ENCODE assay signal across 8 cellular contexts in the genomic region with DNA sequence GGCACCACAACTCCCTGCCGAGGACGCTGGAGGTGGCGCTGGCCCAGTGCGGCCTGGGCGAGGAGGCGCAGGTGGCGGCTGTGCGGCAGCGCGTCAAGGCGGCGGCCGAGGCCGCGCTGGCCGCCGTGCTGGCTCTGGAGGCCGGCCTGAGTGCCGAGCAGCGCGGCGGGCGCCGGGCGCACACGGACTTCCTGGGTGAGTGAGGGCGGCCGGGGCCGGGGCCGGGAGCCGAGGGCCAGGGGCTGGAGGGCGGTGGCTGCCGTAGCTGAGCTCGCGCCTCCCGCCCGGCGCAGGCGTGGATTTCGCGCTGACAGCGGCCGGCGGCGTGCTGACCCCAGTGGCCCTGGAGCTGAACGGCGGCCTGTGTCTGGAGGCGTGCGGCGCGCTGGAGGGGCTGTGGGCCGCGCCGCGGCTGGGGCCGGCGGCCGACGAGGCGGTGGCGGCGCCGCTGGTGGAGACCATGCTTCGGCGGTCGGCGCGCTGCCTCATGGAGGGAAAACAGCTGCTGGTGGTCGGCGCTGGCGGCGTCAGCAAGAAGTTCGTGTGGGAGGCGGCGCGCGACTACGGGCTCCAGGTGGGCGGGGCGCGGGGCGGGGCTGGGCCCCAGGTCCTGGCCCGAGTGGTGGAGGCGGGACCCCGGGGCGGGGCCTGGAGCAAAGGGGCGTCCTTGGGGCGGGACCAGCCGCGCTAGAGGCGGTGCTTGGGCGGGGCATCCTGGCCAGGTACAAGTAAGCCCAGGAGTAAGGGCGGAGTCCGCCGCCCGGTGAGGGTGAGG. TPM values are rescaled to one million over a fixed set of nuclear protein-coding genes. Genes with fewer than 3 reads are reported as not detected.
DNase-seq lines count a peak whose midpoint lies in the region; ATAC-seq and TF ChIP-seq lines count a peak whose summit lies in the region.

No MANE protein-coding gene starts in this region.

- peaks cover 27% of the 10 kb centered on the region for H3K36me3 Mint-ChIP-seq in Caco-2 (ENCODE audit: insufficient read depth, unreplicated experiment)

- no peaks in the 10 kb centered on the region for H4K20me1 ChIP-seq in OCI-LY1 (ENCODE audit: insufficient read depth, low read length)

- no TSS peak for BruUV-seq in Caco-2 (replicated peaks; lab: Mats Ljungman, UMichigan)

- no peaks in the 10 kb centered on the region for H3K36me3 ChIP-seq in Caco-2 (ENCODE audit: control insufficient read depth, insufficient read depth, low read length)
- H3K36me3 ChIP-seq in OCI-LY1 (ENCODE audit: insufficient read depth, low read length), result no peaks in the 10 kb centered on the region
- H3K36me3 ChIP-seq in mucosa of descending colon (ENCODE audit: low read depth), result peaks cover 3% of the 10 kb centered on the region

- no peaks in the 10 kb centered on the region for H3K27me3 Mint-ChIP-seq in Caco-2 (ENCODE audit: insufficient read depth, unreplicated experiment)

- H3K4me1 ChIP-seq in Caco-2 (peaks cover 13% of the 10 kb centered on the region), OCI-LY1 (ENCODE audit: insufficient read depth, low read length, severe bottlenecking) (peaks cover 46% of the 10 kb centered on the region), mucosa of descending colon (ENCODE audit: low read depth) (peaks cover 22% of the 10 kb centered on the region)

- H3K4me1 Mint-ChIP-seq in Caco-2 (ENCODE audit: low read depth, unreplicated experiment), result peaks cover 32% of the 10 kb centered on the region

- peak overlapping the region; percentile 68 for H3K27ac Mint-ChIP-seq in Caco-2 (ENCODE audit: unreplicated experiment)

- TF ChIP-seq CTCF in Caco-2 (IDR thresholded peaks at IDR 0.05; ENCODE audit: insufficient read depth in 1 of 2, low read depth in 1 of 2, low read length in 1 of 2, severe bottlenecking in 1 of 2, unreplicated experiment in 1 of 2), result no peak
- no peak for TF ChIP-seq CTCF in OCI-LY1 (IDR thresholded peaks at IDR 0.05; ENCODE audit: low read length)
- TF ChIP-seq CTCF in mucosa of descending colon (IDR thresholded peaks at IDR 0.05), result peak; percentile 6

- H2AFZ ChIP-seq in OCI-LY1 (ENCODE audit: low read length), result no peak overlapping the region

- H3K4me3 ChIP-seq in Caco-2 (ENCODE audit: low read depth, low read length), result peak overlapping the region; percentile 59
- peak overlapping the region; percentile 56 for H3K4me3 ChIP-seq in OCI-LY1 (ENCODE audit: low read depth, low read length, poor library complexity, severe bottlenecking)
- peak overlapping the region; percentile 34 for H3K4me3 ChIP-seq in mucosa of descending colon

- no peaks in the 10 kb centered on the region for H3K9me3 ChIP-seq in Caco-2
- H3K9me3 ChIP-seq in OCI-LY1 (ENCODE audit: low read length), result no peaks in the 10 kb centered on the region
- no peaks in the 10 kb centered on the region for H3K9me3 ChIP-seq in mucosa of descending colon

- no peaks in the 10 kb centered on the region for H3F3A ChIP-seq in OCI-LY1 (ENCODE audit: insufficient read depth, low read length)

- intact Hi-C loops in Caco-2 (cut with micrococcal nuclease; ENCODE audit: unreplicated experiment) (loop anchor here (1.0 to 2.0 kb wide), 4 partner anchors 9 to 48 kb away; partner anchors contain the start of gene TMEM134), mucosa of descending colon (cut with DNase I, micrococcal nuclease) (no loop called here)

- peak; percentile 81 for ATAC-seq in GM21447 (IDR thresholded peaks at IDR 0.05; ENCODE audit: unreplicated experiment)
- ATAC-seq in mucosa of descending colon, result peak; percentile 95

- POLR2A ChIA-PET in Caco-2 (lab: Charles Lee), result interaction anchor here (0.5 to 1.7 kb wide), 9 partner anchors 14 to 72 kb away, joined by 3 to 18 read pairs (median 6); partner anchors contain the start of genes AIP, CORO1B, POLD4 and PPP1CA

- H3K27me3 ChIP-seq in Caco-2 (replicated peaks; ENCODE audit: control insufficient read depth, insufficient read depth, low read length) (no peaks in the 10 kb centered on the region), OCI-LY1 (ENCODE audit: insufficient read depth, low read length) (no peaks in the 10 kb centered on the region)

- no peaks in the 10 kb centered on the region for H3K9me3 Mint-ChIP-seq in Caco-2 (ENCODE audit: unreplicated experiment)

- H3K79me2 ChIP-seq in OCI-LY1 (ENCODE audit: insufficient read depth, low read length), result no peaks in the 10 kb centered on the region

- CTCF ChIA-PET in Caco-2 (lab: Charles Lee), result interaction anchor here (0.5 to 4.1 kb wide), 8 partner anchors 14 to 82 kb away, joined by 3 to 45 read pairs (median 3); partner anchors contain the start of genes CORO1B, PPP1CA and RAD9A

- no peaks in the 10 kb centered on the region for H3K9me2 ChIP-seq in OCI-LY1 (ENCODE audit: low read depth, low read length)

- peak overlapping the region; percentile 71 for H3K4me3 Mint-ChIP-seq in Caco-2 (ENCODE audit: unreplicated experiment)

- peak; percentile 99 to 100 for DNase-seq in Caco-2
- peak; percentile 100 for DNase-seq in HuH-7.5 (ENCODE audit: low spot score)
- peak; percentile 98 for DNase-seq in activated T-cell treated with anti-CD3 and anti-CD28 coated beads for 1 hour (ENCODE audit: low read depth)
- peak; percentile 98 for DNase-seq in epidermal melanocyte (ENCODE audit: insufficient read length, low spot score)
- peak; percentile 99 to 100 (median 99) for DNase-seq in mucosa of descending colon
- DNase-seq in stimulated activated CD8-positive, alpha-beta memory T cell treated with anti-CD3 and anti-CD28 coated beads, Interleukin-4, amount 100 ng/mL, for 1 hour (ENCODE audit: low read depth in 2 of 2, low spot score in 1 of 2), result peak; percentile 98 to 99

- no peak overlapping the region for H3K27ac ChIP-seq in OCI-LY1 (ENCODE audit: low read depth, low read length, poor library complexity, severe bottlenecking)

- peak overlapping the region; percentile 73 for H3K4me2 ChIP-seq in OCI-LY1 (ENCODE audit: low read length)

- H3K9ac ChIP-seq in OCI-LY1 (ENCODE audit: low read length), result peak overlapping the region; percentile 61; the same call in 1 of the 2 replicates

RNA-seq across cellular contexts. Expression of gene CARNS1, which starts 5.4 kb away (rescaled TPM):
- 0.09 and 0.28 TPM in 2 replicates for total RNA-seq in Caco-2 (2022)
- under 1 TPM; 0.26 to 0.89 (median 0.70) TPM for total RNA-seq in mucosa of descending colon

RNA-seq across cellular contexts. Expression of gene RPS6KB2, which starts 7.5 kb away (rescaled TPM):
- total RNA-seq in Caco-2 (2022) (109 and 116 TPM in 2 replicates), mucosa of descending colon (10 to 100 TPM; 43.1 to 51.6 (median 45.4) TPM)

RNA-seq across cellular contexts. Expression of gene PTPRCAP, which starts 16.6 kb away (rescaled TPM):
- 0.27 TPM in 1 of 2 replicates, not detected in the other for total RNA-seq in Caco-2 (2022)
- 10 to 100 TPM in 2 of 3 donors, 1 to 10 TPM in 1; 7.2 to 13.6 (median 10.0) TPM for total RNA-seq in mucosa of descending colon

RNA-seq across cellular contexts. Expression of gene TBC1D10C, which starts 16.9 kb away (rescaled TPM):
- total RNA-seq in Caco-2 (2022), result 0.26 TPM in 1 of 2 replicates, not detected in the other
- total RNA-seq in mucosa of descending colon, result 1 to 10 TPM; 5.0 to 8.4 (median 5.3) TPM

RNA-seq across cellular contexts. Expression of gene PPP1CA, which starts 19.2 kb away (rescaled TPM):
- total RNA-seq in Caco-2 (2022) (384 and 389 TPM in 2 replicates), mucosa of descending colon (100 to 1,000 TPM; 130 to 239 (median 209) TPM)
